In the genomic region with DNA sequence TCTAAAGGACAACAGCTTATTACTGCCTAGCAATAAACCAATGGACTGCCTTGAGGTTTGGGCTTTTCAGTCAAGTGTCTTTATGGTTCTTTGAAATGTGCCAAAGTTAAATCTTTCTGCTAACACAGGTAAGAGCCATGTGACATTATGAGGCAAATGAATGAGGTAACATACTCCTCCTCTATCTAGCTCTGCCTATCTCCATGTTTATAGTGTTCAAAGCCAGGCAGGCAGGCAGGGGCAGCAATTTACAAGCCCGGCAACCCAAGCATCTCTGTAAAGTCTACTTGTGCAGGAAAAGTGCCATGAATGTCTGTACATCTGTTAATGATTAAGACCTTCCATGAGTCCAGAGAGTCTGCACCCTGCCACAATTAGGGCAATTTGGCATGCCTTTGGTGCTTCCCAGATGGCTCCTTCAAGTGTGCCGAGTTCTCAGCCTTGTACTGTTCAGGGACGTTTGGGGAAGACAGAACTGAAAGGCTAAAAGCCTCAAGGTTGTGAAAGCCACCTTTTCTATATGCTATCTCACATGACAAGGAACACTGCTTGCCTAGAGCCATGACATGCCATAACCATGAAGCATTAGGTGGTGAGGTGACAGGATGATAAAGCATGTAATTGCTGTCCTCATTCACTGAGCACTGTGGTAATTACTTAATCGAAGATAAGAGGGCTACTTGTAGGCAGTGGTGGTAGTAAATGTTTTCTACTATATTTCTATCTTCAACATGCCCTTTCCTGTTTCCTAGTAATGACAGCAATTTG, we compare ENCODE assay signal across 14 cellular contexts. TPM values are rescaled to one million over a fixed set of nuclear protein-coding genes. Genes with fewer than 3 reads are reported as not detected.
DNase-seq lines count a peak whose midpoint lies in the region; ATAC-seq and TF ChIP-seq lines count a peak whose summit lies in the region.
"Had no signal": no experiment of that assay in that cellular context is flagged by ENCODE, and none has a peak within 500 bp of the region (broad histone marks: within the 10 kb centered on the region; RNA-seq: fewer than 3 reads in every experiment).

No MANE protein-coding gene starts in this region.

- no peaks in the 10 kb centered on the region for H3K4me1 Mint-ChIP-seq in immature natural killer cell
- H3K4me1 Mint-ChIP-seq: activated CD4-positive, alpha-beta memory T cell treated with anti-CD3 and anti-CD28 coated beads, Interleukin-2, amount 10 ng/mL, durations not matched to agents 7 days and 5 days had no signal

- H3K27me3 Mint-ChIP-seq in immature natural killer cell (ENCODE audit: low read depth in 3 of 3), result peaks cover 0 to 3% (median 3%) of the 10 kb centered on the region in 3 donors
- H3K27me3 Mint-ChIP-seq: activated CD4-positive, alpha-beta memory T cell treated with anti-CD3 and anti-CD28 coated beads, Interleukin-2, amount 10 ng/mL, durations not matched to agents 7 days and 5 days had no signal

- DNase-seq in AG10803 (ENCODE audit: low read depth) (peak; percentile 72), GM04504 (ENCODE audit: low read depth) (peak; percentile 15), epithelial cell of esophagus (ENCODE audit: low read depth) (peak; percentile 37), left lobe of liver (ENCODE audit: low spot score) (no peak), immature natural killer cell (no peak), HT-29 (ENCODE audit: low spot score) (no peak)
- DNase-seq: activated CD4-positive, alpha-beta memory T cell treated with anti-CD3 and anti-CD28 coated beads, Interleukin-2, amount 10 ng/mL, durations not matched to agents 7 days and 5 days; left cardiac atrium; NCI-H1048; PC-3; posterior cingulate gyrus; SW 1271 had no signal

- H3K27ac Mint-ChIP-seq in immature natural killer cell, result no peak overlapping the region
- H3K27ac Mint-ChIP-seq: activated CD4-positive, alpha-beta memory T cell treated with anti-CD3 and anti-CD28 coated beads, Interleukin-2, amount 10 ng/mL, durations not matched to agents 7 days and 5 days had no signal

- H3K9me3 Mint-ChIP-seq in immature natural killer cell, result no peaks in the 10 kb centered on the region

- H3K4me3 ChIP-seq in AG10803 (ENCODE audit: low read length) (no peak overlapping the region), epithelial cell of esophagus (ENCODE audit: low read length) (no peak overlapping the region)
- H3K4me3 ChIP-seq: BLaER1 had no signal

- TF ChIP-seq CTCF in AG10803 (conservative IDR thresholded peaks at IDR 0.05; ENCODE audit: low read length), result no peak
- TF ChIP-seq CTCF in epithelial cell of esophagus (IDR thresholded peaks at IDR 0.05; ENCODE audit: insufficient read depth, low read depth, low read length, missing control alignments), result no peak

- H3K36me3 Mint-ChIP-seq in immature natural killer cell, result no peaks in the 10 kb centered on the region

- ATAC-seq in left lobe of liver, result peak; percentile 70
- no peak for ATAC-seq in HG02970 (IDR thresholded peaks at IDR 0.05; ENCODE audit: low FRiP score, unreplicated experiment)
- ATAC-seq: PC-3 had no signal

- H3K4me3 Mint-ChIP-seq in immature natural killer cell, result no peak overlapping the region
- H3K4me3 Mint-ChIP-seq: activated CD4-positive, alpha-beta memory T cell treated with anti-CD3 and anti-CD28 coated beads, Interleukin-2, amount 10 ng/mL, durations not matched to agents 7 days and 5 days had no signal

RNA-seq across cellular contexts. Expression of a gene that starts 41.4 kb away (rescaled TPM):
- total RNA-seq in left lobe of liver, result 17.9 TPM
- polyA plus RNA-seq in immature natural killer cell, result 10 to 100 TPM; 32.8 to 54.1 (median 34.4) TPM
- 2.9 and 3.0 TPM in 2 replicates for total RNA-seq in HT-29 (2014; rRNA removed; shearing (Covaris generic))

Comparison
In these comparisons a context has a peak if more than half of its experiments do, and no peak if none do; other contexts are left out.
1. DNase-seq: peak in AG10803 (single experiment), GM04504 (single experiment) and epithelial cell of esophagus (single experiment); none in left lobe of liver (single experiment), immature natural killer cell (0 of 3) and HT-29 (single experiment).